ENCODE assay signal across 10 cellular contexts in genomic region chr12:104741072-104741471, GRCh38.
DNase-seq lines count a peak whose midpoint lies in the region; ATAC-seq and TF ChIP-seq lines count a peak whose summit lies in the region.
"Had no signal": no experiment of that assay in that cellular context is flagged by ENCODE, and none has a peak within 500 bp of the region (broad histone marks: within the 10 kb centered on the region; RNA-seq: fewer than 3 reads in every experiment).

No MANE protein-coding gene starts in this region.

- no peak overlapping the region for H3K27ac ChIP-seq in CD8-positive, alpha-beta memory T cell (ENCODE audit: low read depth, low read length)
- no peak overlapping the region for H3K27ac ChIP-seq in breast epithelium

- H3K4me3 Mint-ChIP-seq in CD8-positive, alpha-beta memory T cell = peak overlapping the region; percentile 1 to 87 (median 74)
- peak overlapping the region; percentile 67 to 82 (median 81) for H3K4me3 Mint-ChIP-seq in immature natural killer cell

- peaks cover 0 to under 1% of the 10 kb centered on the region in 2 donors for H3K27me3 Mint-ChIP-seq in CD8-positive, alpha-beta memory T cell
- H3K27me3 Mint-ChIP-seq in immature natural killer cell (ENCODE audit: low read depth in 3 of 3) = peaks cover 3 to 20% (median 5%) of the 10 kb centered on the region in 3 donors

- peak overlapping the region; percentile 69 to 95 (median 88) for H3K27ac Mint-ChIP-seq in CD8-positive, alpha-beta memory T cell
- peak overlapping the region; percentile 78 to 92 (median 85) for H3K27ac Mint-ChIP-seq in immature natural killer cell

- H3K4me1 ChIP-seq in CD8-positive, alpha-beta memory T cell (ENCODE audit: insufficient read depth, low read length) = peaks cover 39% of the 10 kb centered on the region
- no peaks in the 10 kb centered on the region for H3K4me1 ChIP-seq in breast epithelium

- H3K27me3 ChIP-seq in CD8-positive, alpha-beta memory T cell (ENCODE audit: insufficient read depth, low read length, poor library complexity, severe bottlenecking) = no peaks in the 10 kb centered on the region
- no peaks in the 10 kb centered on the region for H3K27me3 ChIP-seq in breast epithelium
- H3K27me3 ChIP-seq: ascending aorta, heart right ventricle had no signal

- no peak for TF ChIP-seq POLR2A in breast epithelium (IDR thresholded peaks at IDR 0.05)

- CTCF ChIA-PET in CD8-positive, alpha-beta memory T cell (lab: Charles Lee) = interaction anchor here (1.7 to 3.6 kb wide), 4 partner anchors 11 to 359 kb away, joined by 4 to 15 read pairs (median 4); no protein-coding TSS in a partner anchor

- no peaks in the 10 kb centered on the region for H3K9me3 Mint-ChIP-seq in CD8-positive, alpha-beta memory T cell
- peaks cover 0 to under 1% (median 0%) of the 10 kb centered on the region in 6 donors for H3K9me3 Mint-ChIP-seq in immature natural killer cell

- peaks cover 77 to 93% (median 81%) of the 10 kb centered on the region in 3 donors for H3K4me1 Mint-ChIP-seq in CD8-positive, alpha-beta memory T cell
- peaks cover 93 to 98% of the 10 kb centered on the region in 2 donors for H3K4me1 Mint-ChIP-seq in immature natural killer cell

- no peaks in the 10 kb centered on the region for H3K9me3 ChIP-seq in CD8-positive, alpha-beta memory T cell (ENCODE audit: low read length)
- H3K9me3 ChIP-seq in breast epithelium = no peaks in the 10 kb centered on the region
- H3K9me3 ChIP-seq: ascending aorta, heart right ventricle had no signal

- peak overlapping the region; percentile 16 for H3K4me3 ChIP-seq in CD8-positive, alpha-beta memory T cell (ENCODE audit: low read length)
- H3K4me3 ChIP-seq in breast epithelium = no peak overlapping the region
- H3K4me3 ChIP-seq: ascending aorta, heart right ventricle had no signal

- DNase-seq in CD8-positive, alpha-beta memory T cell = no peak
- DNase-seq in immature natural killer cell (no peak), putamen (ENCODE audit: low spot score) (no peak), NCI-H774 (lab: John Stamatoyannopoulos, UW) (no peak), NCI-H1417 (lab: John Stamatoyannopoulos, UW) (no peak), breast epithelium (ENCODE audit: low spot score in 2 of 2) (no peak)
- DNase-seq: heart right ventricle had no signal

- peaks cover 0 to 7% (median 2%) of the 10 kb centered on the region in 3 donors for H3K36me3 Mint-ChIP-seq in CD8-positive, alpha-beta memory T cell
- H3K36me3 Mint-ChIP-seq in immature natural killer cell = no peaks in the 10 kb centered on the region

- ATAC-seq in GM19463 (IDR thresholded peaks at IDR 0.05; ENCODE audit: unreplicated experiment) (peak; percentile 25), HG03280 (IDR thresholded peaks at IDR 0.05; ENCODE audit: unreplicated experiment) (peak; percentile 35)

- intact Hi-C loops in breast epithelium (cut with DNase I; ENCODE audit: low total_unique reads) = no loop called here

- no peak for TF ChIP-seq CTCF in breast epithelium (IDR thresholded peaks at IDR 0.05)

- H3K36me3 ChIP-seq in CD8-positive, alpha-beta memory T cell (ENCODE audit: insufficient read depth, low read length) = no peaks in the 10 kb centered on the region
- no peaks in the 10 kb centered on the region for H3K36me3 ChIP-seq in breast epithelium
- H3K36me3 ChIP-seq: ascending aorta, heart right ventricle had no signal

- POLR2A ChIA-PET in CD8-positive, alpha-beta memory T cell (lab: Charles Lee) = no interaction called here
